Comparison of ENCODE assay signal across 12 cellular contexts in genomic region chr13:37701972-37702371, GRCh38.
A peak's percentile ranks its signal among the peaks of the same experiment; 100 is the strongest.
DNase-seq lines count a peak whose midpoint lies in the region; ATAC-seq and TF ChIP-seq lines count a peak whose summit lies in the region.
"Had no signal": no experiment of that assay in that cellular context is flagged by ENCODE, and none has a peak within 500 bp of the region (broad histone marks: within the 10 kb centered on the region; RNA-seq: fewer than 3 reads in every experiment).

No MANE protein-coding gene starts in this region.

- no peak overlapping the region for H3K9ac ChIP-seq in fibroblast of lung (ENCODE audit: insufficient read depth, low read length)

- H3K4me3 ChIP-seq in fibroblast of lung (replicated peaks in 1 of 4; ENCODE audit: control extremely low read depth in 1 of 4, insufficient read depth in 1 of 4, low read depth in 3 of 4, low read length in 4 of 4), result no peak overlapping the region
- no peak overlapping the region for H3K4me3 ChIP-seq in gastrocnemius medialis
- H3K4me3 ChIP-seq: psoas muscle had no signal

- in situ Hi-C loops in gastrocnemius medialis (cut with MboI; ENCODE audit: low sequenced_read_pairs in 4 of 4), result no loop called here

- no peak overlapping the region for H3K4me2 ChIP-seq in fibroblast of lung (ENCODE audit: extremely low read depth, insufficient read depth, low read length)

- H3K36me3 ChIP-seq in fibroblast of lung (ENCODE audit: control insufficient read depth, insufficient read depth, low read length) (no peaks in the 10 kb centered on the region), gastrocnemius medialis (no peaks in the 10 kb centered on the region)

- peak; percentile 96 for DNase-seq in ELR (ENCODE audit: low read depth)
- DNase-seq in RPMI7951 (ENCODE audit: low read depth), result peak; percentile 87
- DNase-seq in fibroblast of lung (ENCODE audit: low read depth in 2 of 2), result peak; percentile 94 to 99
- no peak for DNase-seq in gastrocnemius medialis
- no peak for DNase-seq in NCI-H1694 treated with DMSO at 0.1 percent for 48 hours (lab: John Stamatoyannopoulos, UW)
- no peak for DNase-seq in activated effector memory CD4-positive, alpha-beta T cell treated with Interleukin-2 at 50 U/mL for 16 hours
- DNase-seq: activated CD8-positive, alpha-beta memory T cell treated with anti-CD3 and anti-CD28 coated beads, Interleukin-2, amount 50 U/mL, for 4 hours; DMS153; psoas muscle had no signal

- ATAC-seq in gastrocnemius medialis, result peak; percentile 51 to 52
- ATAC-seq in GM18870 (IDR thresholded peaks at IDR 0.05; ENCODE audit: unreplicated experiment), result no peak
- ATAC-seq in HG02970 (IDR thresholded peaks at IDR 0.05; ENCODE audit: low FRiP score, unreplicated experiment), result no peak
- ATAC-seq: psoas muscle had no signal

- no peak overlapping the region for H2AFZ ChIP-seq in fibroblast of lung (ENCODE audit: low read length)

- TF ChIP-seq POLR2A in gastrocnemius medialis (IDR thresholded peaks at IDR 0.05), result no peak

- no peaks in the 10 kb centered on the region for H4K20me1 ChIP-seq in fibroblast of lung (ENCODE audit: control insufficient read depth, extremely low read depth, insufficient read depth, low read length)

- no peaks in the 10 kb centered on the region for H3K79me2 ChIP-seq in fibroblast of lung (ENCODE audit: control insufficient read depth, insufficient read depth, low read length)

- H3K27ac ChIP-seq in fibroblast of lung (ENCODE audit: insufficient read depth, low read length) (peak overlapping the region; percentile 69), gastrocnemius medialis (peak overlapping the region in 3 of 4 donors; percentile 7 to 48 (median 13))
- H3K27ac ChIP-seq: HL-60, psoas muscle had no signal

- intact Hi-C loops in gastrocnemius medialis (cut with DNase I; ENCODE audit: low total_unique reads), result no loop called here

- H3K4me1 ChIP-seq in fibroblast of lung (ENCODE audit: control insufficient read depth, extremely low read depth, insufficient read depth, low read length) (peaks cover 6% of the 10 kb centered on the region), gastrocnemius medialis (no peaks in the 10 kb centered on the region)
- H3K4me1 ChIP-seq: psoas muscle had no signal

- no peaks in the 10 kb centered on the region for H3K9me3 ChIP-seq in fibroblast of lung (ENCODE audit: control insufficient read depth, insufficient read depth, low read depth, low read length)
- no peaks in the 10 kb centered on the region for H3K9me3 ChIP-seq in gastrocnemius medialis
- H3K9me3 ChIP-seq: psoas muscle had no signal

- H3K27me3 ChIP-seq in fibroblast of lung (ENCODE audit: control insufficient read depth, insufficient read depth, low read length) (no peaks in the 10 kb centered on the region), gastrocnemius medialis (no peaks in the 10 kb centered on the region)

- TF ChIP-seq CTCF in fibroblast of lung (conservative IDR thresholded peaks at IDR 0.05 in 1 of 2, IDR thresholded peaks at IDR 0.05 in 1 of 2; ENCODE audit: low read depth in 1 of 2, low read length in 2 of 2) (no peak), gastrocnemius medialis (IDR thresholded peaks at IDR 0.05 in 4 of 5, conservative IDR thresholded peaks at IDR 0.05 in 1 of 5) (no peak)

Comparison
In these comparisons a context has a peak if more than half of its experiments do, and no peak if none do; other contexts are left out.
1. DNase-seq: peak in ELR (single experiment), RPMI7951 (single experiment) and fibroblast of lung (2 of 2); none in gastrocnemius medialis (0 of 2), NCI-H1694 treated with DMSO at 0.1 percent for 48 hours (single experiment) and activated effector memory CD4-positive, alpha-beta T cell treated with Interleukin-2 at 50 U/mL for 16 hours (single experiment).
2. ATAC-seq: peak in gastrocnemius medialis (2 of 2); none in GM18870 (single experiment) and HG02970 (single experiment).